Comparison of ENCODE assay signal across 14 cellular contexts in the genomic region with DNA sequence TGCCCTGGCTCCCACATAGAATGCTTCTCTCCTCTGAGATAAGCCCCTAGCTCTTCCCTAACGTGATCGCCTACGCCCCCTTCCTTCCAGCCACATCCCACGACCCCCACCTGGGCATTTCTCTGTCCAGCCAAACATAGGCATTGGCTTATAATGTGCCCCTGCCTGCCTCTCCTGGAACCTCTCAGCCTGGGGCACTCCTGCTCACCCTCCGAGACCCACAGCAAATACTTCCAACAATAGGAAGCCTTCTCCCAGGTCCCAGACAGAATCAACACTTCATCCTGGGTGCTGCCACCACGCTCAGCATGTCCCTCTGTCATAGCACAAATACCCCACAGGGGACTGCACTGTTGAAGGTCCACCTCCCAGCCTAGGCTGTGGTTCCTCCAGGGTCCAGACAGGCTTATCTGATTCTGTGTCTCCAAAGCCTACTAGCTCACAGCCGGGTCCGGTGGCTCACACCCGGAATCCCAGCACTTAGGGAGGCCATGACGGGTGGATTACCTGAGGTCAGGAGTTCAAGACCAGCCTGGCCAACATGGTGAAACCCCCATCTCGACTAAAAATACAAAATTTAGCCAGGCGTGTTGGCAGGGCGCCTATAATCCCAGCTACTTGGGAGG. TPM values are rescaled to one million over a fixed set of nuclear protein-coding genes. Genes with fewer than 3 reads are reported as not detected.
A peak's percentile ranks its signal among the peaks of the same experiment; 100 is the strongest.
DNase-seq lines count a peak whose midpoint lies in the region; ATAC-seq, FAIRE-seq and TF ChIP-seq lines count a peak whose summit lies in the region.
"Had no signal": no experiment of that assay in that cellular context is flagged by ENCODE, and none has a peak within 500 bp of the region (broad histone marks: within the 10 kb centered on the region; RNA-seq: fewer than 3 reads in every experiment).

No MANE protein-coding gene starts in this region.

- TF ChIP-seq POLR2A in GM12892 (IDR thresholded peaks at IDR 0.05; ENCODE audit: low read depth, low read length): no peak

- TF ChIP-seq CTCF in CD4-positive, alpha-beta T cell (IDR thresholded peaks at IDR 0.05): no peak
- TF ChIP-seq CTCF in natural killer cell (IDR thresholded peaks at IDR 0.05): no peak

- peak overlapping the region; percentile 95 for H3K27ac Mint-ChIP-seq in CD4-positive, alpha-beta T cell
- H3K27ac Mint-ChIP-seq in activated T-helper 2 cell treated with anti-CD3 and anti-CD28 coated beads, Interferon-gamma antibody, Interleukin-2, Interleukin-4, amounts not matched to agents 10 μg/mL and 5 μg/mL and 100 μg/mL, durations not matched to agents 14 hours and 24 hours and 36 hours: peak overlapping the region; percentile 81
- H3K27ac Mint-ChIP-seq in natural killer cell: peak overlapping the region; percentile 73 to 90

- H3K36me3 Mint-ChIP-seq in CD4-positive, alpha-beta T cell (ENCODE audit: low read depth): no peaks in the 10 kb centered on the region
- H3K36me3 Mint-ChIP-seq in activated T-helper 2 cell treated with anti-CD3 and anti-CD28 coated beads, Interferon-gamma antibody, Interleukin-2, Interleukin-4, amounts not matched to agents 10 μg/mL and 5 μg/mL and 100 μg/mL, durations not matched to agents 14 hours and 24 hours and 36 hours (ENCODE audit: low read depth): no peaks in the 10 kb centered on the region
- no peaks in the 10 kb centered on the region for H3K36me3 Mint-ChIP-seq in natural killer cell

- POLR2A ChIA-PET in CD4-positive, alpha-beta T cell (lab: Charles Lee): interaction anchor here (0.8 to 5.4 kb wide), 16 partner anchors 10 to 626 kb away, joined by 3 to 156 read pairs (median 8); a partner anchor contains a TSS

- peak overlapping the region; percentile 34 for H3K27ac ChIP-seq in CD4-positive, alpha-beta T cell (ENCODE audit: low read depth, low read length)
- H3K27ac ChIP-seq: ascending aorta, BLaER1, colonic mucosa had no signal

- H3K4me3 ChIP-seq in H7 (ENCODE audit: insufficient read depth, low read depth, low read length): no peak overlapping the region
- H3K4me3 ChIP-seq: ascending aorta, BLaER1, colonic mucosa had no signal

- no peaks in the 10 kb centered on the region for H3K27me3 Mint-ChIP-seq in CD4-positive, alpha-beta T cell
- peaks cover 7% of the 10 kb centered on the region for H3K27me3 Mint-ChIP-seq in activated T-helper 2 cell treated with anti-CD3 and anti-CD28 coated beads, Interferon-gamma antibody, Interleukin-2, Interleukin-4, amounts not matched to agents 10 μg/mL and 5 μg/mL and 100 μg/mL, durations not matched to agents 14 hours and 24 hours and 36 hours (ENCODE audit: low read depth)
- H3K27me3 Mint-ChIP-seq in natural killer cell (ENCODE audit: low read depth in 2 of 2): peaks cover 17 to 18% of the 10 kb centered on the region in 2 donors

- ATAC-seq in CD4-positive, alpha-beta T cell (ENCODE audit: poor library complexity): no peak
- ATAC-seq in natural killer cell: no peak
- ATAC-seq in HG03521 (IDR thresholded peaks at IDR 0.05; ENCODE audit: unreplicated experiment): no peak

- H3K4me1 Mint-ChIP-seq in CD4-positive, alpha-beta T cell (ENCODE audit: low read depth): peaks cover 57% of the 10 kb centered on the region
- peaks cover 47% of the 10 kb centered on the region for H3K4me1 Mint-ChIP-seq in activated T-helper 2 cell treated with anti-CD3 and anti-CD28 coated beads, Interferon-gamma antibody, Interleukin-2, Interleukin-4, amounts not matched to agents 10 μg/mL and 5 μg/mL and 100 μg/mL, durations not matched to agents 14 hours and 24 hours and 36 hours (ENCODE audit: low read depth)
- peaks cover 42 to 59% of the 10 kb centered on the region in 2 donors for H3K4me1 Mint-ChIP-seq in natural killer cell

- H3K9me3 Mint-ChIP-seq in CD4-positive, alpha-beta T cell: no peaks in the 10 kb centered on the region
- no peaks in the 10 kb centered on the region for H3K9me3 Mint-ChIP-seq in activated T-helper 2 cell treated with anti-CD3 and anti-CD28 coated beads, Interferon-gamma antibody, Interleukin-2, Interleukin-4, amounts not matched to agents 10 μg/mL and 5 μg/mL and 100 μg/mL, durations not matched to agents 14 hours and 24 hours and 36 hours
- H3K9me3 Mint-ChIP-seq in natural killer cell: no peaks in the 10 kb centered on the region

- no peaks in the 10 kb centered on the region for H3K9me3 ChIP-seq in CD4-positive, alpha-beta T cell (ENCODE audit: control insufficient read depth, low read length)
- H3K9me3 ChIP-seq: ascending aorta, BLaER1, colonic mucosa had no signal

- H3K36me3 ChIP-seq in H7 (replicated peaks; ENCODE audit: control insufficient read depth, insufficient read depth, low read length): no peaks in the 10 kb centered on the region
- H3K36me3 ChIP-seq: ascending aorta, BLaER1, colonic mucosa had no signal

- H3K27me3 ChIP-seq in CD4-positive, alpha-beta T cell (ENCODE audit: control insufficient read depth, insufficient read depth, low read length): no peaks in the 10 kb centered on the region
- H3K27me3 ChIP-seq in H7 (ENCODE audit: control insufficient read depth, insufficient read depth, low read length): no peaks in the 10 kb centered on the region
- H3K27me3 ChIP-seq: ascending aorta, BLaER1, colonic mucosa had no signal

- H3K4me3 Mint-ChIP-seq in CD4-positive, alpha-beta T cell: peak overlapping the region; percentile 57
- H3K4me3 Mint-ChIP-seq in activated T-helper 2 cell treated with anti-CD3 and anti-CD28 coated beads, Interferon-gamma antibody, Interleukin-2, Interleukin-4, amounts not matched to agents 10 μg/mL and 5 μg/mL and 100 μg/mL, durations not matched to agents 14 hours and 24 hours and 36 hours (ENCODE audit: low read depth): no peak overlapping the region
- H3K4me3 Mint-ChIP-seq in natural killer cell: peak overlapping the region; percentile 67

- no peak for DNase-seq in CD4-positive, alpha-beta T cell
- DNase-seq in GM12892 (ENCODE audit: insufficient read length) (no peak), natural killer cell (no peak), NCI-H1694 treated with DMSO at 0.1 percent for 48 hours (lab: John Stamatoyannopoulos, UW) (no peak), H7 (no peak), NCI-H1930 (lab: John Stamatoyannopoulos, UW) (no peak)
- DNase-seq in activated T-helper 2 cell treated with anti-CD3 and anti-CD28 coated beads, Interferon-gamma antibody, Interleukin-2, Interleukin-4, amounts not matched to agents 10 μg/mL and 5 μg/mL and 100 μg/mL, durations not matched to agents 14 hours and 24 hours and 36 hours (ENCODE audit: low spot score): no peak

- CTCF ChIA-PET in CD4-positive, alpha-beta T cell (lab: Charles Lee): interaction anchor here (0.7 to 5.1 kb wide), 37 partner anchors 9 to 627 kb away, joined by 3 to 78 read pairs (median 5); a partner anchor contains a TSS

- intact Hi-C loops in CD4-positive, alpha-beta T cell (cut with DNase I, micrococcal nuclease): loop anchor here (1.0 to 2.0 kb wide), 5 partner anchors 105 to 245 kb away; no protein-coding TSS in a partner anchor
- intact Hi-C loops in activated T-helper 2 cell treated with anti-CD3 and anti-CD28 coated beads, Interferon-gamma antibody, Interleukin-2, Interleukin-4, amounts not matched to agents 10 μg/mL and 5 μg/mL and 100 μg/mL, durations not matched to agents 14 hours and 24 hours and 36 hours (cut with micrococcal nuclease): loop anchor here (1.0 to 2.0 kb wide), 4 partner anchors 102 to 245 kb away; no protein-coding TSS in a partner anchor
- intact Hi-C loops in natural killer cell (cut with micrococcal nuclease): loop anchor here (1.0 to 5.0 kb wide), 5 partner anchors 65 to 625 kb away; a partner anchor contains a TSS

- peak; percentile 5 for FAIRE-seq in GM12892 (lab: Jason Lieb, UNC)

RNA-seq across cellular contexts. Expression of a gene that starts 24.2 kb away (rescaled TPM):
- not detected for total RNA-seq in CD4-positive, alpha-beta T cell
- polyA plus RNA-seq in GM12892 (2012; ENCODE audit: missing spikeins): not detected
- not detected in 2 replicates for total RNA-seq in activated T-helper 2 cell treated with anti-CD3 and anti-CD28 coated beads, Interferon-gamma antibody, Interleukin-2, Interleukin-4, amounts not matched to agents 10 μg/mL and 5 μg/mL and 100 μg/mL, durations not matched to agents 14 hours and 24 hours and 36 hours
- not detected for total RNA-seq in natural killer cell
- total RNA-seq in H7 (2014; rRNA removed; shearing (Covaris generic)): 0.38 TPM in 1 of 2 replicates, not detected in the other
- total RNA-seq: ascending aorta, Daoy, IMR-90 had no signal
- polyA plus RNA-seq: IMR-90 had no signal

RNA-seq across cellular contexts. Expression of a gene that starts 34.1 kb away (rescaled TPM):
- total RNA-seq in CD4-positive, alpha-beta T cell: under 1 TPM; 0.06 to 0.08 TPM
- not detected for polyA plus RNA-seq in GM12892 (2012; ENCODE audit: missing spikeins)
- total RNA-seq in activated T-helper 2 cell treated with anti-CD3 and anti-CD28 coated beads, Interferon-gamma antibody, Interleukin-2, Interleukin-4, amounts not matched to agents 10 μg/mL and 5 μg/mL and 100 μg/mL, durations not matched to agents 14 hours and 24 hours and 36 hours: 1.7 and 1.9 TPM in 2 replicates
- under 1 TPM; 0.30 to 0.68 (median 0.33) TPM for total RNA-seq in natural killer cell
- total RNA-seq in H7 (2014; rRNA removed; shearing (Covaris generic)): not detected in 2 replicates
- total RNA-seq: ascending aorta, colonic mucosa, Daoy, IMR-90 had no signal
- polyA plus RNA-seq: IMR-90, keratinocyte had no signal
